Comparison of ENCODE assay signal across 14 cellular contexts in genomic region chr6:88840289-88840688, GRCh38.
DNase-seq lines count a peak whose midpoint lies in the region; ATAC-seq and TF ChIP-seq lines count a peak whose summit lies in the region.
"Had no signal": no experiment of that assay in that cellular context is flagged by ENCODE, and none has a peak within 500 bp of the region (broad histone marks: within the 10 kb centered on the region; RNA-seq: fewer than 3 reads in every experiment).

No MANE protein-coding gene starts in this region.

- dilution Hi-C loops in mammary epithelial cell (cut with HindIII; ENCODE audit: low sequenced_read_pairs): no loop called here

- H2AFZ ChIP-seq in mammary epithelial cell (ENCODE audit: low read depth, low read length): no peak overlapping the region

- no peaks in the 10 kb centered on the region for H3K79me2 ChIP-seq in mammary epithelial cell (ENCODE audit: insufficient read depth, low read length)

- no peak overlapping the region for H3K4me3 ChIP-seq in mammary epithelial cell (replicated peaks in 1 of 3; ENCODE audit: insufficient read depth in 1 of 3, low read depth in 2 of 3, low read length in 3 of 3)
- no peak overlapping the region for H3K4me3 ChIP-seq in breast epithelium
- no peak overlapping the region for H3K4me3 ChIP-seq in esophagus muscularis mucosa
- no peak overlapping the region for H3K4me3 ChIP-seq in liver (ENCODE audit: low read depth in 1 of 3, low read length in 3 of 3)
- H3K4me3 ChIP-seq in aorta (ENCODE audit: low read length in 2 of 2): no peak overlapping the region

- 80% methylated on average over 7 of the region's 7 CpGs for WGBS in mammary epithelial cell (ENCODE audit: low coverage, missing lambda C conversion rate)
- WGBS in esophagus muscularis mucosa: 91% methylated on average over 7 of the region's 7 CpGs
- WGBS in liver: 51% methylated on average over 7 of the region's 7 CpGs
- 64 to 70% methylated on average over 7 of the region's 7 CpGs for WGBS in aorta, 2 donors

- H3K9ac ChIP-seq in mammary epithelial cell (ENCODE audit: insufficient read depth, low read length): peak overlapping the region; percentile 13
- peak overlapping the region in 1 of 2 donors; percentile 76 for H3K9ac ChIP-seq in liver (ENCODE audit: low read depth in 1 of 2, low read length in 2 of 2)

- DNase-seq in mammary epithelial cell: no peak
- no peak for DNase-seq in breast epithelium (ENCODE audit: low spot score in 2 of 2)
- DNase-seq in esophagus muscularis mucosa (ENCODE audit: extremely low spot score): no peak
- DNase-seq in aorta: no peak
- DNase-seq in AG08395 (ENCODE audit: low spot score): no peak
- no peak for DNase-seq in NCI-H1105 treated with DMSO at 0.1 percent for 48 hours (lab: John Stamatoyannopoulos, UW)
- DNase-seq: 8988T; Calu3; CD4-positive, alpha-beta T cell; DMS 273 treated with DMSO at 0.1 percent for 48 hours; GOT3; H9 had no signal

- no peak overlapping the region for H3K4me2 ChIP-seq in mammary epithelial cell (ENCODE audit: insufficient read depth, low read depth, low read length)

- H3K27me3 ChIP-seq in mammary epithelial cell (ENCODE audit: insufficient read depth, low read length) (no peaks in the 10 kb centered on the region), breast epithelium (no peaks in the 10 kb centered on the region), esophagus muscularis mucosa (no peaks in the 10 kb centered on the region), liver (ENCODE audit: control insufficient read depth in 4 of 4, insufficient read depth in 4 of 4, low read length in 3 of 4) (no peaks in the 10 kb centered on the region), aorta (ENCODE audit: control insufficient read depth in 1 of 2, insufficient read depth in 2 of 2, low read length in 1 of 2) (no peaks in the 10 kb centered on the region)

- TF ChIP-seq RAD21 in liver (IDR thresholded peaks at IDR 0.05): no peak

- no peaks in the 10 kb centered on the region for H3K4me1 ChIP-seq in mammary epithelial cell (ENCODE audit: insufficient read depth, low read length)
- no peaks in the 10 kb centered on the region for H3K4me1 ChIP-seq in breast epithelium
- peaks cover 0 to 38% (median 35%) of the 10 kb centered on the region in 4 donors for H3K4me1 ChIP-seq in esophagus muscularis mucosa
- H3K4me1 ChIP-seq in liver (ENCODE audit: control insufficient read depth in 4 of 4, insufficient read depth in 4 of 4, low read length in 3 of 4): peaks cover 2 to 27% (median 18%) of the 10 kb centered on the region in 4 donors
- peaks cover 0 to 2% of the 10 kb centered on the region in 2 donors for H3K4me1 ChIP-seq in aorta (ENCODE audit: control insufficient read depth in 1 of 2, insufficient read depth in 2 of 2, low read length in 2 of 2)

- TF ChIP-seq CTCF in mammary epithelial cell (conservative IDR thresholded peaks at IDR 0.05 in 1 of 2, IDR thresholded peaks at IDR 0.05 in 1 of 2; ENCODE audit: extremely low read depth in 1 of 2, insufficient read depth in 1 of 2, low read depth in 1 of 2, low read length in 2 of 2) (no peak), breast epithelium (IDR thresholded peaks at IDR 0.05) (no peak), esophagus muscularis mucosa (IDR thresholded peaks at IDR 0.05) (no peak), liver (IDR thresholded peaks at IDR 0.05; ENCODE audit: low read depth, low read length, missing input control) (no peak)

- in situ Hi-C loops in mammary epithelial cell (cut with MboI; ENCODE audit: low sequenced_read_pairs in 2 of 2): no loop called here

- no peak for TF ChIP-seq EP300 in esophagus muscularis mucosa (IDR thresholded peaks at IDR 0.05)

- no peak for ATAC-seq in aorta (ENCODE audit: low FRiP score)
- no peak for ATAC-seq in HG03565 (IDR thresholded peaks at IDR 0.05; ENCODE audit: unreplicated experiment)

- H4K20me1 ChIP-seq in mammary epithelial cell (ENCODE audit: insufficient read depth, low read length): no peaks in the 10 kb centered on the region

- CTCF ChIA-PET in mammary epithelial cell (lab: Charles Lee; ENCODE audit: low non-redundant PET): no interaction called here

- no peak for TF ChIP-seq POLR2A in breast epithelium (IDR thresholded peaks at IDR 0.05)
- TF ChIP-seq POLR2A in esophagus muscularis mucosa (IDR thresholded peaks at IDR 0.05; ENCODE audit: low read depth): no peak

- BruUV-seq in mammary epithelial cell (replicated peaks; lab: Mats Ljungman, UMichigan): no TSS peak

- H3K36me3 ChIP-seq in mammary epithelial cell (ENCODE audit: insufficient read depth, low read length) (peaks cover 3% of the 10 kb centered on the region), breast epithelium (no peaks in the 10 kb centered on the region), esophagus muscularis mucosa (peaks cover 0 to 3% (median 0%) of the 10 kb centered on the region in 4 donors), liver (ENCODE audit: control insufficient read depth in 4 of 4, insufficient read depth in 3 of 4, low read depth in 1 of 4, low read length in 3 of 4) (no peaks in the 10 kb centered on the region), aorta (ENCODE audit: control insufficient read depth in 1 of 2, insufficient read depth in 2 of 2, low read length in 1 of 2) (no peaks in the 10 kb centered on the region)

- intact Hi-C loops in mammary epithelial cell (cut with micrococcal nuclease) (no loop called here), breast epithelium (cut with DNase I; ENCODE audit: low total_unique reads) (no loop called here), esophagus muscularis mucosa (cut with DNase I) (no loop called here), aorta (cut with DNase I) (no loop called here)

- no peak overlapping the region for H3K27ac ChIP-seq in mammary epithelial cell (ENCODE audit: insufficient read depth, low read depth, low read length)
- peak overlapping the region in 1 of 2 donors; percentile 1 for H3K27ac ChIP-seq in breast epithelium
- H3K27ac ChIP-seq in esophagus muscularis mucosa (replicated peaks in 1 of 4): peak overlapping the region; percentile 41 to 51 (median 45)
- peak overlapping the region; percentile 83 to 90 for H3K27ac ChIP-seq in liver (ENCODE audit: low read depth in 1 of 2, low read length in 2 of 2)
- peak overlapping the region; percentile 15 to 40 for H3K27ac ChIP-seq in aorta (ENCODE audit: low read depth in 1 of 2, low read length in 2 of 2)

- H3K9me3 ChIP-seq in mammary epithelial cell (replicated peaks; ENCODE audit: insufficient read depth, low read length) (peaks cover 4% of the 10 kb centered on the region), breast epithelium (no peaks in the 10 kb centered on the region), esophagus muscularis mucosa (no peaks in the 10 kb centered on the region), liver (ENCODE audit: control insufficient read depth in 4 of 4, low read length in 3 of 4) (peaks cover 0 to 3% (median 0%) of the 10 kb centered on the region in 4 donors), aorta (ENCODE audit: control insufficient read depth, low read length) (no peaks in the 10 kb centered on the region)

TF ChIP-seq in liver, 16 proteins besides CTCF, POLR2A, EP300 and RAD21 (continues in another document):
- no peak for TF ChIP-seq REST (IDR thresholded peaks at IDR 0.05)
- TF ChIP-seq EGR1 (IDR thresholded peaks at IDR 0.05; ENCODE audit: low read depth in 2 of 2): no peak
- TF ChIP-seq JUND (IDR thresholded peaks at IDR 0.05): no peak
- no peak for TF ChIP-seq TAF1 (conservative IDR thresholded peaks at IDR 0.05)
- TF ChIP-seq HNF4G (IDR thresholded peaks at IDR 0.05): no peak
- TF ChIP-seq ZBTB33 (IDR thresholded peaks at IDR 0.05): no peak
- TF ChIP-seq RXRA (IDR thresholded peaks at IDR 0.05): no peak
- no peak for TF ChIP-seq ATF3 (IDR thresholded peaks at IDR 0.05)
